8 cellular contexts compared by ENCODE assay signal in genomic region chr12:570237-570925, GRCh38.
A peak's percentile ranks its signal among the peaks of the same experiment; 100 is the strongest.
DNase-seq lines count a peak whose midpoint lies in the region; ATAC-seq and TF ChIP-seq lines count a peak whose summit lies in the region.

No MANE protein-coding gene starts in this region.

- ATAC-seq in esophagus mucosa = peak; percentile 66
- ATAC-seq in GM21381 (IDR thresholded peaks at IDR 0.05; ENCODE audit: unreplicated experiment) = no peak
- no peak for ATAC-seq in HG03442 (IDR thresholded peaks at IDR 0.05; ENCODE audit: unreplicated experiment)

- H3K27ac ChIP-seq in SJSA1 = peak overlapping the region; percentile 75
- H3K27ac ChIP-seq in muscle layer of colon (ENCODE audit: low read depth, low read length) = peak overlapping the region; percentile 90

- in situ Hi-C loops in GM13976 (cut with MboI; ENCODE audit: low sequenced_read_pairs, unreplicated experiment) = loop anchor here (10.0 to 25.0 kb wide), 3 partner anchors 244 to 1017 kb away; partner anchors contain the start of gene FBXL14

- peak overlapping the region; percentile 59 for H3K4me3 ChIP-seq in GM12875 (ENCODE audit: low read depth, low read length)
- peak overlapping the region; percentile 44 for H3K4me3 ChIP-seq in SJSA1
- H3K4me3 ChIP-seq in muscle layer of colon (ENCODE audit: low read depth in 1 of 2, low read length in 2 of 2) = peak overlapping the region; percentile 59 to 89

- TF ChIP-seq CTCF in GM12875 (IDR thresholded peaks at IDR 0.05; ENCODE audit: borderline replicate concordance, insufficient read depth, low read depth, low read length) (no peak), GM13976 (IDR thresholded peaks at IDR 0.05; ENCODE audit: borderline replicate concordance, control extremely low read depth, extremely low read depth, insufficient read depth, missing control alignments) (no peak)

- H3K27me3 ChIP-seq in SJSA1 (replicated peaks) = no peaks in the 10 kb centered on the region
- H3K27me3 ChIP-seq in muscle layer of colon (ENCODE audit: control insufficient read depth in 1 of 2, insufficient read depth in 2 of 2, low read length in 2 of 2) = no peaks in the 10 kb centered on the region

- H3K4me1 ChIP-seq in SJSA1 (replicated peaks) (peaks cover 45% of the 10 kb centered on the region), muscle layer of colon (ENCODE audit: insufficient read depth, low read length) (peaks cover 31% of the 10 kb centered on the region)

- H3K9ac ChIP-seq in muscle layer of colon (ENCODE audit: low read length) = peak overlapping the region; percentile 58

- H3K9me3 ChIP-seq in SJSA1 (replicated peaks) = no peaks in the 10 kb centered on the region
- no peaks in the 10 kb centered on the region for H3K9me3 ChIP-seq in muscle layer of colon (ENCODE audit: low read length)

- DNase-seq in SJSA1 (ENCODE audit: low read depth in 1 of 2, low spot score in 2 of 2) (peak; percentile 92 to 93), NCI-H2171 (lab: John Stamatoyannopoulos, UW) (no peak), GM13976 (ENCODE audit: low spot score) (no peak)

- H3K36me3 ChIP-seq in SJSA1 = no peaks in the 10 kb centered on the region
- H3K36me3 ChIP-seq in muscle layer of colon (ENCODE audit: insufficient read depth, low read length) = no peaks in the 10 kb centered on the region

Comparison
In these comparisons a context has a peak if more than half of its experiments do, and no peak if none do; other contexts are left out.
1. DNase-seq: peak in SJSA1 (2 of 2); none in NCI-H2171 (single experiment) and GM13976 (single experiment).
2. Peak in every context shown above with its lines, with median percentiles within 50 percentile points of each other: H3K4me3 ChIP-seq.